ENCODE assay signal across 24 cellular contexts in genomic region chr3:14376348-14377043, GRCh38. TPM values are rescaled to one million over a fixed set of nuclear protein-coding genes. Genes with fewer than 3 reads are reported as not detected.
DNase-seq lines count a peak whose midpoint lies in the region; ATAC-seq, FAIRE-seq and TF ChIP-seq lines count a peak whose summit lies in the region.
"Had no signal": no experiment of that assay in that cellular context is flagged by ENCODE, and none has a peak within 500 bp of the region (broad histone marks: within the 10 kb centered on the region; RNA-seq: fewer than 3 reads in every experiment).

No MANE protein-coding gene starts in this region.

- H4K20me1 ChIP-seq in K562 (replicated peaks; ENCODE audit: control insufficient read depth, insufficient read depth, low read length) = no peaks in the 10 kb centered on the region
- H4K20me1 ChIP-seq: BLaER1 had no signal

- H3K36me3 ChIP-seq in cardiac muscle cell = no peaks in the 10 kb centered on the region
- H3K36me3 ChIP-seq in HEK293 (ENCODE audit: control insufficient read depth in 2 of 2, insufficient read depth in 1 of 2, low read length in 2 of 2) = no peaks in the 10 kb centered on the region
- no peaks in the 10 kb centered on the region for H3K36me3 ChIP-seq in K562 (ENCODE audit: control insufficient read depth, insufficient read depth, low read length)
- H3K36me3 ChIP-seq in gastrocnemius medialis = no peaks in the 10 kb centered on the region
- H3K36me3 ChIP-seq: BLaER1 had no signal

- H3K4me3 ChIP-seq in cardiac muscle cell = no peak overlapping the region
- no peak overlapping the region for H3K4me3 ChIP-seq in HEK293 (ENCODE audit: low read depth, low read length)
- H3K4me3 ChIP-seq in K562 = no peak overlapping the region
- no peak overlapping the region for H3K4me3 ChIP-seq in gastrocnemius medialis
- H3K4me3 ChIP-seq: BLaER1, GM12878, GM23338 had no signal

- H3K9ac ChIP-seq in K562 (ENCODE audit: insufficient read depth in 1 of 2, low read depth in 2 of 2, low read length in 2 of 2) = 0 out of 4 replicates have a peak overlapping the region, but pooled peaks of 1 of the 2 experiments have one; percentile 39
- H3K9ac ChIP-seq: BLaER1, KMS-11 had no signal

- H3K4me2 ChIP-seq in K562 (ENCODE audit: insufficient read depth, low read length) = no peak overlapping the region
- H3K4me2 ChIP-seq: GM23338, KMS-11 had no signal

- FAIRE-seq in K562 (lab: Jason Lieb, UNC) = no peak
- FAIRE-seq: GM12878 had no signal

- POLR2A ChIA-PET in HEK293 (lab: Yijun Ruan, JAX) = no interaction called here
- POLR2A ChIA-PET in K562 (lab: Yijun Ruan, JAX) = interaction anchor here (0.5 to 0.6 kb wide), 3 partner anchors 9 to 32 kb away, joined by 3 read pairs; no protein-coding TSS in a partner anchor

- no peaks in the 10 kb centered on the region for H3K36me3 Mint-ChIP-seq in progenitor cell of endocrine pancreas (ENCODE audit: insufficient read depth)
- H3K36me3 Mint-ChIP-seq: CD8-positive, alpha-beta memory T cell had no signal

- H3K9me3 ChIP-seq in cardiac muscle cell (ENCODE audit: low read depth) (no peaks in the 10 kb centered on the region), HEK293 (ENCODE audit: control insufficient read depth, insufficient read depth, low read depth, low read length) (no peaks in the 10 kb centered on the region), K562 (replicated peaks; ENCODE audit: control insufficient read depth, insufficient read depth, low read depth, low read length) (no peaks in the 10 kb centered on the region), gastrocnemius medialis (no peaks in the 10 kb centered on the region)

- CTCF ChIA-PET in HEK293 (lab: Yijun Ruan, JAX) (interaction anchor here (1.3 kb wide), 1 partner anchor 91 kb away, joined by 4 read pairs; no protein-coding TSS in a partner anchor), K562 (lab: Yijun Ruan, JAX; ENCODE audit: low intra/inter-chr PET ratio) (no interaction called here)

- H3K27me3 Mint-ChIP-seq in progenitor cell of endocrine pancreas = peaks cover 11% of the 10 kb centered on the region

- intact Hi-C loops in left ventricle myocardium superior (cut with micrococcal nuclease) = no loop called here
- intact Hi-C loops in K562 (cut with micrococcal nuclease) = no loop called here
- intact Hi-C loops in gastrocnemius medialis (cut with DNase I; ENCODE audit: low total_unique reads) = no loop called here

- ATAC-seq in left ventricle myocardium superior (no peak), K562 (no peak), gastrocnemius medialis (no peak)
- ATAC-seq: GM12878, GM23338, PC-3 had no signal

- H2AFZ ChIP-seq in K562 (ENCODE audit: low read depth, low read length) = no peak overlapping the region
- H2AFZ ChIP-seq: GM23338 had no signal

- TF ChIP-seq POLR2A in K562 (conservative IDR thresholded peaks at IDR 0.05) = no peak
- no peak for TF ChIP-seq POLR2A in gastrocnemius medialis (IDR thresholded peaks at IDR 0.05)

- H3K9me1 ChIP-seq in K562 (ENCODE audit: control insufficient read depth, insufficient read depth, low read length) = no peaks in the 10 kb centered on the region

- H3K4me1 ChIP-seq in cardiac muscle cell (ENCODE audit: low read depth) = peaks cover 35% of the 10 kb centered on the region
- peaks cover 10% of the 10 kb centered on the region for H3K4me1 ChIP-seq in HEK293 (ENCODE audit: control insufficient read depth, insufficient read depth, low read length)
- peaks cover 33 to 52% of the 10 kb centered on the region in 2 experiments for H3K4me1 ChIP-seq in K562 (replicated peaks in 1 of 2; ENCODE audit: control insufficient read depth in 2 of 2, insufficient read depth in 2 of 2, low read length in 2 of 2)
- peaks cover 51 to 62% of the 10 kb centered on the region in 2 donors for H3K4me1 ChIP-seq in gastrocnemius medialis

- H3K4me3 Mint-ChIP-seq in progenitor cell of endocrine pancreas (ENCODE audit: low read depth) = no peak overlapping the region
- H3K4me3 Mint-ChIP-seq: GM23338 had no signal

- no peak overlapping the region for H3K27ac Mint-ChIP-seq in progenitor cell of endocrine pancreas
- H3K27ac Mint-ChIP-seq: GM23338 had no signal

- H3K79me2 ChIP-seq in K562 (ENCODE audit: control insufficient read depth, insufficient read depth, low read length) = no peaks in the 10 kb centered on the region

- BruUV-seq in K562 (replicated peaks; lab: Mats Ljungman, UMichigan) = no TSS peak

- H3K4me1 Mint-ChIP-seq in progenitor cell of endocrine pancreas (ENCODE audit: low read depth) = peaks cover 9% of the 10 kb centered on the region

- TF ChIP-seq RAD21 in K562 (CRISPR knock-in tag; conservative IDR thresholded peaks at IDR 0.05 in 1 of 2, IDR thresholded peaks at IDR 0.05 in 1 of 2) = no peak

- TF ChIP-seq EP300 in K562 (IDR thresholded peaks at IDR 0.05; ENCODE audit: low read length) = no peak

- in situ Hi-C loops in K562 (cut with MboI) (no loop called here), gastrocnemius medialis (cut with MboI; ENCODE audit: low sequenced_read_pairs in 4 of 4) (no loop called here)

- H3K27ac ChIP-seq in cardiac muscle cell (peak overlapping the region; percentile 70), HEK293 (ENCODE audit: extremely low read depth, low read depth, low read length) (no peak overlapping the region), K562 (ENCODE audit: extremely low read depth, low read depth, low read length) (no peak overlapping the region), gastrocnemius medialis (peak overlapping the region; percentile 63 to 78 (median 67))
- H3K27ac ChIP-seq: BLaER1, KMS-11 had no signal

- TF ChIP-seq CTCF in cardiac muscle cell (IDR thresholded peaks at IDR 0.05; ENCODE audit: low read depth, low read length) = no peak
- no peak for TF ChIP-seq CTCF in HEK293 (tag by site-specific recombination; IDR thresholded peaks at IDR 0.05)
- no peak for TF ChIP-seq CTCF in K562 (IDR thresholded peaks at IDR 0.05 in 2 of 3, conservative IDR thresholded peaks at IDR 0.05 in 1 of 3; ENCODE audit: insufficient read depth in 2 of 3, low read depth in 1 of 3, low read length in 3 of 3)
- no peak for TF ChIP-seq CTCF in gastrocnemius medialis (IDR thresholded peaks at IDR 0.05 in 4 of 5, conservative IDR thresholded peaks at IDR 0.05 in 1 of 5)
- TF ChIP-seq CTCF in progenitor cell of endocrine pancreas (IDR thresholded peaks at IDR 0.05; ENCODE audit: unreplicated experiment) = no peak

- H3K27me3 ChIP-seq in cardiac muscle cell (no peaks in the 10 kb centered on the region), K562 (ENCODE audit: control insufficient read depth in 2 of 2, insufficient read depth in 2 of 2, low read length in 2 of 2) (no peaks in the 10 kb centered on the region), gastrocnemius medialis (no peaks in the 10 kb centered on the region)
- H3K27me3 ChIP-seq: BLaER1 had no signal

- 63% methylated on average over 9 of the region's 9 CpGs for WGBS in K562 (ENCODE audit: insufficient coverage, low coverage, missing lambda C conversion rate)

- DNase-seq in cardiac muscle cell (ENCODE audit: low read depth in 1 of 2, low spot score in 1 of 2) (peak in 1 of 2 donors; percentile 75), left ventricle myocardium superior (no peak), K562 (ENCODE audit: extremely low read depth in 1 of 4, low spot score in 3 of 4) (no peak), gastrocnemius medialis (no peak), SW 1271 (lab: John Stamatoyannopoulos, UW) (no peak), progenitor cell of endocrine pancreas (ENCODE audit: low spot score, unreplicated experiment) (no peak), NOMO-1 treated with DMSO at 0.1 percent for 48 hours (lab: John Stamatoyannopoulos, UW; ENCODE audit: unreplicated experiment) (no peak)
- DNase-seq: CD8-positive, alpha-beta memory T cell; DMS53; EL; HCEC 1CT; NCI-H1417; NCI-H187; NCI-H2107; NCI-H510A; NCI-H774; PC-3; RPMI8226; SIG-M5 had no signal

- H3K9me3 Mint-ChIP-seq in progenitor cell of endocrine pancreas (ENCODE audit: low read depth) = no peaks in the 10 kb centered on the region
- H3K9me3 Mint-ChIP-seq: CD8-positive, alpha-beta memory T cell had no signal

TF ChIP-seq in HEK293, 187 proteins besides CTCF, POLR2A, EP300 and RAD21:
- no peak for TF ChIP-seq ZNF585B (tag by site-specific recombination; IDR thresholded peaks at IDR 0.05)
- TF ChIP-seq EGR2 (tag by site-specific recombination; IDR thresholded peaks at IDR 0.05; ENCODE audit: low read depth) = peak; percentile 18; the same call in 1 of the 2 replicates

TF ChIP-seq in K562, 482 proteins besides CTCF, POLR2A, EP300 and RAD21 (continues in another document):
- TF ChIP-seq NR2C2 (CRISPR knock-in tag; IDR thresholded peaks at IDR 0.05) (no peak), NR2C2 (tag; IDR thresholded peaks at IDR 0.05) (no peak), PHF20 (IDR thresholded peaks at IDR 0.05; ENCODE audit: partially characterized antibody) (peak; percentile 17)

RNA-seq across cellular contexts. Expression of gene SLC6A6, which starts 25.9 kb away (rescaled TPM):
- 9.6 and 19.7 TPM in 2 replicates for total RNA-seq in cardiac muscle cell
- polyA plus RNA-seq in cardiac muscle cell = 5.4 and 11.8 TPM in 2 replicates
- total RNA-seq in left ventricle myocardium superior = 14.1 TPM
- total RNA-seq in K562 (2011; cell fraction: chromatin; rRNA removed; ENCODE audit: low replicate concordance) = 361 and 756 TPM in 2 replicates
- 315 and 326 TPM in 2 replicates for total RNA-seq in K562 (2011; cell fraction: nucleolus; rRNA removed)
- total RNA-seq in K562 (2011; cell fraction: nucleoplasm; rRNA removed) = 358 and 388 TPM in 2 replicates
- total RNA-seq in K562 (2014; rRNA removed) = 106 and 223 TPM in 2 replicates
- 79.6 and 90.2 TPM in 2 replicates for total RNA-seq in K562 (2014; rRNA removed; fragmentation: Illumina TruSeq; extraction: Trizol)
- 91.9 and 93.2 TPM in 2 replicates for total RNA-seq in K562 (2015; rRNA removed; fragmentation: Illumina TruSeq; extraction: Trizol)
- total RNA-seq in K562 (2021) = 194 and 203 TPM in 2 replicates
- 71.4 and 100 TPM in 2 replicates for polyA plus RNA-seq in K562 (2011; rRNA removed)
- polyA plus RNA-seq in K562 (2011; cell fraction: cytosol; rRNA removed) = 56.5 and 73.9 TPM in 2 replicates
- 434 and 457 TPM in 2 replicates for polyA plus RNA-seq in K562 (2011; cell fraction: nucleus; rRNA removed)
- 52.3 and 64.9 TPM in 2 replicates for polyA plus RNA-seq in K562 (2012)
- 121 and 139 TPM in 2 replicates for polyA plus RNA-seq in K562 (2014; fragmentation: Illumina TruSeq; extraction: Trizol)
- polyA plus RNA-seq in K562 (2014; fragmentation: Nextera tagmentation; extraction: Ambion mirVana) = 10 to 100 TPM; 12.3 to 14.8 TPM
- 111 and 129 TPM in 2 replicates for polyA plus RNA-seq in K562 (2014; rRNA removed)
- polyA minus RNA-seq in K562 (2011; rRNA and poly(A)+ RNA removed) = 75.5 and 106 TPM in 2 replicates
- polyA minus RNA-seq in K562 (2011; cell fraction: cytosol; rRNA and poly(A)+ RNA removed) = 40.8 and 83.0 TPM in 2 replicates
- polyA minus RNA-seq in K562 (2011; cell fraction: nucleus; rRNA and poly(A)+ RNA removed) = 138 and 192 TPM in 2 replicates
- 100 to 1,000 TPM in 2 of 4 donors, 10 to 100 TPM in 2; 42.1 to 119 (median 88.7) TPM for total RNA-seq in gastrocnemius medialis
- total RNA-seq in progenitor cell of endocrine pancreas = 23.8 and 28.1 TPM in 2 replicates

Comparison
In these comparisons a context has a peak if more than half of its experiments do, and no peak if none do; other contexts are left out.
1. H3K27ac ChIP-seq: peak in cardiac muscle cell (single experiment) and gastrocnemius medialis (4 of 4); none in HEK293 (single experiment) and K562 (single experiment).